ENCODE assay signal across 26 cellular contexts in the genomic region with DNA sequence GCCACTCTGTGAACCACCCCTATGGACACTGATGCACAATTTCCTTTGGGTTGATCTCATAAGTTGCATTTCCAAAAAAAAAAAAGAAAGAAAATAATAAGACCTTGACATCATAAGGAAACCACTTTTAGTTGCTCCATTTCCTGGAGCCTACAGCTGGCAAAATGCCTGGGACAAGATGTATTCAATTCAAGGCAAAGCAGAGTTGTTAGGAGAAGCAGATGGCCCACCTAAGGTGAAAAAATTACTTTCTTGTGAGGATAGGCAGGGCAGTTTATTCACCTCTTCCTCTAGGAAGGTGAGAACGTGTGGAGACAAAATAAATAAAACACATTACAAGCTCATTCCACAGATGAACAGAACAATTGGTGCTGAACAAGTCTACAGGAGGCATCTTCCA. TPM values are rescaled to one million over a fixed set of nuclear protein-coding genes. Genes with fewer than 3 reads are reported as not detected.
DNase-seq lines count a peak whose midpoint lies in the region; ATAC-seq and TF ChIP-seq lines count a peak whose summit lies in the region.
"Had no signal": no experiment of that assay in that cellular context is flagged by ENCODE, and none has a peak within 500 bp of the region (broad histone marks: within the 10 kb centered on the region; RNA-seq: fewer than 3 reads in every experiment).

No MANE protein-coding gene starts in this region.

- peak; percentile 16 for DNase-seq in activated CD4-positive, alpha-beta T cell treated with anti-CD3 and anti-CD28 coated beads, Interleukin-2, amount 10 ng/mL, durations not matched to agents 24 days and 14 days
- no peak for DNase-seq in activated CD4-positive, alpha-beta T cell treated with anti-CD3 and anti-CD28 coated beads, Interleukin-2, amount 50 U/mL, for 4 hours
- DNase-seq in SK-N-MC (ENCODE audit: low read depth, low spot score): peak; percentile 88
- peak; percentile 80 for DNase-seq in fibroblast of mammary gland (ENCODE audit: low read depth)
- DNase-seq in tibial nerve (ENCODE audit: low spot score in 2 of 2): peak in 1 of 2 donors; percentile 36
- no peak for DNase-seq in GM20000 (ENCODE audit: low spot score)
- no peak for DNase-seq in activated CD4-positive, alpha-beta T cell treated with anti-CD3 and anti-CD28 coated beads for 1 hour
- DNase-seq: CD4-positive, alpha-beta T cell; central memory CD4-positive, alpha-beta T cell; DMS79 treated with DMSO at 0.1 percent for 48 hours; effector memory CD8-positive, alpha-beta T cell; NCI-H2081; NCI-H524 treated with DMSO at 0.1 percent for 48 hours; OCI-M1; retina; stimulated activated CD4-positive, alpha-beta T cell treated with anti-CD3 and anti-CD28 coated beads, Interleukin-15, amount 100 ng/mL, for 24 hours; stimulated activated naive B cell treated with anti-CD40 and anti-IgM and Interleukin-4, amounts not matched to agents 10 μg/mL and 1 μg/mL and 100 μg/mL, for 72 hours; trophoblast cell had no signal

- no peaks in the 10 kb centered on the region for H3K36me3 Mint-ChIP-seq in activated CD4-positive, alpha-beta T cell treated with anti-CD3 and anti-CD28 coated beads, Interleukin-2, amount 10 ng/mL, durations not matched to agents 24 days and 14 days (ENCODE audit: low read depth)
- H3K36me3 Mint-ChIP-seq: neural progenitor cell; stimulated activated naive B cell treated with anti-CD40 and anti-IgM and Interleukin-4, amounts not matched to agents 10 μg/mL and 1 μg/mL and 100 μg/mL, for 72 hours had no signal

- H3K27me3 Mint-ChIP-seq in activated CD4-positive, alpha-beta T cell treated with anti-CD3 and anti-CD28 coated beads, Interleukin-2, amount 10 ng/mL, durations not matched to agents 24 days and 14 days: peaks cover under 1% of the 10 kb centered on the region
- H3K27me3 Mint-ChIP-seq: activated T-helper 17 cell treated with anti-CD3 and anti-CD28 coated beads, Interleukin-2, amount 50 U/mL, for 72 hours; CD4-positive, alpha-beta T cell; effector memory CD8-positive, alpha-beta T cell; stimulated activated naive B cell treated with anti-CD40 and anti-IgM and Interleukin-4, amounts not matched to agents 10 μg/mL and 1 μg/mL and 100 μg/mL, for 72 hours had no signal

- TF ChIP-seq EP300 in tibial nerve (IDR thresholded peaks at IDR 0.05): peak; percentile 42 to 64

- H3K4me1 Mint-ChIP-seq in activated CD4-positive, alpha-beta T cell treated with anti-CD3 and anti-CD28 coated beads, Interleukin-2, amount 10 ng/mL, durations not matched to agents 24 days and 14 days: no peaks in the 10 kb centered on the region
- H3K4me1 Mint-ChIP-seq: activated T-helper 17 cell treated with anti-CD3 and anti-CD28 coated beads, Interleukin-2, amount 50 U/mL, for 72 hours; neural progenitor cell; stimulated activated naive B cell treated with anti-CD40 and anti-IgM and Interleukin-4, amounts not matched to agents 10 μg/mL and 1 μg/mL and 100 μg/mL, for 72 hours had no signal

- TF ChIP-seq POLR2A in tibial nerve (IDR thresholded peaks at IDR 0.05): no peak

- WGBS in tibial nerve, 2 donors: 68 to 70% methylated on average over 1 of the region's 1 CpG

- no peaks in the 10 kb centered on the region for H3K27me3 ChIP-seq in tibial nerve
- H3K27me3 ChIP-seq: gastroesophageal sphincter, neural progenitor cell, SJSA1 had no signal

- H3K4me1 ChIP-seq in tibial nerve: peaks cover 0 to 36% (median 18%) of the 10 kb centered on the region in 4 donors
- H3K4me1 ChIP-seq: A549, neural progenitor cell, SJSA1 had no signal

- H3K36me3 ChIP-seq in SK-N-MC (ENCODE audit: insufficient read depth, low read length) (no peaks in the 10 kb centered on the region), tibial nerve (no peaks in the 10 kb centered on the region)
- H3K36me3 ChIP-seq: neural progenitor cell, SJSA1 had no signal

- H3K9ac ChIP-seq in SK-N-MC (ENCODE audit: insufficient read length): no peak overlapping the region
- H3K9ac ChIP-seq: neural progenitor cell had no signal

- H3K4me3 Mint-ChIP-seq in activated CD4-positive, alpha-beta T cell treated with anti-CD3 and anti-CD28 coated beads, Interleukin-2, amount 10 ng/mL, durations not matched to agents 24 days and 14 days: no peak overlapping the region
- H3K4me3 Mint-ChIP-seq: activated T-helper 17 cell treated with anti-CD3 and anti-CD28 coated beads, Interleukin-2, amount 50 U/mL, for 72 hours; CD4-positive, alpha-beta T cell; effector memory CD8-positive, alpha-beta T cell; neural progenitor cell; stimulated activated naive B cell treated with anti-CD40 and anti-IgM and Interleukin-4, amounts not matched to agents 10 μg/mL and 1 μg/mL and 100 μg/mL, for 72 hours had no signal

- H3K9me3 Mint-ChIP-seq in activated CD4-positive, alpha-beta T cell treated with anti-CD3 and anti-CD28 coated beads, Interleukin-2, amount 10 ng/mL, durations not matched to agents 24 days and 14 days: no peaks in the 10 kb centered on the region
- H3K9me3 Mint-ChIP-seq: activated T-helper 17 cell treated with anti-CD3 and anti-CD28 coated beads, Interleukin-2, amount 50 U/mL, for 72 hours; CD4-positive, alpha-beta T cell; effector memory CD8-positive, alpha-beta T cell; neural progenitor cell; stimulated activated naive B cell treated with anti-CD40 and anti-IgM and Interleukin-4, amounts not matched to agents 10 μg/mL and 1 μg/mL and 100 μg/mL, for 72 hours had no signal

- no peaks in the 10 kb centered on the region for H3K9me3 ChIP-seq in SK-N-MC (ENCODE audit: low read depth, low read length)
- H3K9me3 ChIP-seq in tibial nerve: no peaks in the 10 kb centered on the region
- H3K9me3 ChIP-seq: A549, gastroesophageal sphincter, SJSA1 had no signal

- ATAC-seq in HG03108 (IDR thresholded peaks at IDR 0.05; ENCODE audit: unreplicated experiment): no peak
- ATAC-seq: A549; activated T-helper 17 cell treated with anti-CD3 and anti-CD28 coated beads, Interleukin-2, amount 50 U/mL, for 72 hours; effector memory CD8-positive, alpha-beta T cell; gastroesophageal sphincter; left lobe of liver; stimulated activated naive B cell treated with anti-CD40 and anti-IgM and Interleukin-4, amounts not matched to agents 10 μg/mL and 1 μg/mL and 100 μg/mL, for 72 hours had no signal

- intact Hi-C loops in activated CD4-positive, alpha-beta T cell treated with anti-CD3 and anti-CD28 coated beads, Interleukin-2, amount 10 ng/mL, durations not matched to agents 24 days and 14 days (cut with micrococcal nuclease): no loop called here

- H3K27ac Mint-ChIP-seq in activated CD4-positive, alpha-beta T cell treated with anti-CD3 and anti-CD28 coated beads, Interleukin-2, amount 10 ng/mL, durations not matched to agents 24 days and 14 days: no peak overlapping the region
- H3K27ac Mint-ChIP-seq: activated T-helper 17 cell treated with anti-CD3 and anti-CD28 coated beads, Interleukin-2, amount 50 U/mL, for 72 hours; CD4-positive, alpha-beta T cell; effector memory CD8-positive, alpha-beta T cell; neural progenitor cell; stimulated activated naive B cell treated with anti-CD40 and anti-IgM and Interleukin-4, amounts not matched to agents 10 μg/mL and 1 μg/mL and 100 μg/mL, for 72 hours had no signal

- H3K27ac ChIP-seq in SK-N-MC: peak overlapping the region; percentile 79
- H3K27ac ChIP-seq in tibial nerve: peak overlapping the region in 2 of 4 donors; percentile 39 to 42
- H3K27ac ChIP-seq: A549, gastroesophageal sphincter, neural progenitor cell, SJSA1 had no signal

- no peak for TF ChIP-seq CTCF in fibroblast of mammary gland (conservative IDR thresholded peaks at IDR 0.05; ENCODE audit: control insufficient read depth, insufficient read depth, low read depth, low read length)
- TF ChIP-seq CTCF in tibial nerve (IDR thresholded peaks at IDR 0.05): no peak
- no peak for TF ChIP-seq CTCF in GM20000 (IDR thresholded peaks at IDR 0.05; ENCODE audit: extremely low read depth, missing control alignments)

- H3K4me3 ChIP-seq in SK-N-MC: peak overlapping the region; percentile 17
- no peak overlapping the region for H3K4me3 ChIP-seq in fibroblast of mammary gland (ENCODE audit: control insufficient read depth, low read depth, low read length)
- no peak overlapping the region for H3K4me3 ChIP-seq in tibial nerve
- H3K4me3 ChIP-seq: A549, gastroesophageal sphincter, neural progenitor cell, SJSA1 had no signal

RNA-seq across cellular contexts. Expression of gene SCRG1, which starts 14.1 kb away (rescaled TPM):
- total RNA-seq in activated CD4-positive, alpha-beta T cell treated with anti-CD3 and anti-CD28 coated beads, Interleukin-2, amount 10 ng/mL, durations not matched to agents 24 days and 14 days: not detected in 2 replicates
- total RNA-seq in tibial nerve: 1 to 10 TPM in 1 of 4 donors, under 1 TPM in 3; 0.21 to 2.2 (median 0.59) TPM
- total RNA-seq: activated T-helper 17 cell treated with anti-CD3 and anti-CD28 coated beads, Interleukin-2, amount 50 U/mL, for 72 hours; CD4-positive, alpha-beta T cell; left lobe of liver; mononuclear cell; SJSA1 had no signal

RNA-seq across cellular contexts. Expression of gene SAP30, which starts 42.3 kb away (rescaled TPM):
- total RNA-seq in activated CD4-positive, alpha-beta T cell treated with anti-CD3 and anti-CD28 coated beads, Interleukin-2, amount 10 ng/mL, durations not matched to agents 24 days and 14 days: 33.1 and 33.8 TPM in 2 replicates
- 10 to 100 TPM; 27.7 to 88.5 (median 49.1) TPM for total RNA-seq in tibial nerve

Comparison
In these comparisons a context has a peak if more than half of its experiments do, and no peak if none do; other contexts are left out.
1. DNase-seq: peak in activated CD4-positive, alpha-beta T cell treated with anti-CD3 and anti-CD28 coated beads, Interleukin-2, amount 10 ng/mL, durations not matched to agents 24 days and 14 days (single experiment), SK-N-MC (single experiment) and fibroblast of mammary gland (single experiment); none in activated CD4-positive, alpha-beta T cell treated with anti-CD3 and anti-CD28 coated beads, Interleukin-2, amount 50 U/mL, for 4 hours (0 of 2), GM20000 (single experiment) and activated CD4-positive, alpha-beta T cell treated with anti-CD3 and anti-CD28 coated beads for 1 hour (single experiment).